ENCODE assay signal across 1 cellular context in genomic region chr9:114080773-114081440, GRCh38.
TF ChIP-seq lines count a peak whose summit lies in the region.

No MANE protein-coding gene starts in this region.

TF ChIP-seq in HepG2, 621 proteins besides CTCF, POLR2A, EP300 and RAD21 (continued from another document and continues in another):
- TF ChIP-seq, protein P1, sequence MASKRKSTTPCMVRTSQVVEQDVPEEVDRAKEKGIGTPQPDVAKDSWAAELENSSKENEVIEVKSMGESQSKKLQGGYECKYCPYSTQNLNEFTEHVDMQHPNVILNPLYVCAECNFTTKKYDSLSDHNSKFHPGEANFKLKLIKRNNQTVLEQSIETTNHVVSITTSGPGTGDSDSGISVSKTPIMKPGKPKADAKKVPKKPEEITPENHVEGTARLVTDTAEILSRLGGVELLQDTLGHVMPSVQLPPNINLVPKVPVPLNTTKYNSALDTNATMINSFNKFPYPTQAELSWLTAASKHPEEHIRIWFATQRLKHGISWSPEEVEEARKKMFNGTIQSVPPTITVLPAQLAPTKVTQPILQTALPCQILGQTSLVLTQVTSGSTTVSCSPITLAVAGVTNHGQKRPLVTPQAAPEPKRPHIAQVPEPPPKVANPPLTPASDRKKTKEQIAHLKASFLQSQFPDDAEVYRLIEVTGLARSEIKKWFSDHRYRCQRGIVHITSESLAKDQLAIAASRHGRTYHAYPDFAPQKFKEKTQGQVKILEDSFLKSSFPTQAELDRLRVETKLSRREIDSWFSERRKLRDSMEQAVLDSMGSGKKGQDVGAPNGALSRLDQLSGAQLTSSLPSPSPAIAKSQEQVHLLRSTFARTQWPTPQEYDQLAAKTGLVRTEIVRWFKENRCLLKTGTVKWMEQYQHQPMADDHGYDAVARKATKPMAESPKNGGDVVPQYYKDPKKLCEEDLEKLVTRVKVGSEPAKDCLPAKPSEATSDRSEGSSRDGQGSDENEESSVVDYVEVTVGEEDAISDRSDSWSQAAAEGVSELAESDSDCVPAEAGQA (IDR thresholded peaks at IDR 0.05; ENCODE audit: low read depth) = no peak
- TF ChIP-seq, protein P1 (CRISPR knock-in tag; IDR thresholded peaks at IDR 0.05; ENCODE audit: borderline replicate concordance) = no peak; the same call in 1 of the 2 replicates
- TF ChIP-seq, protein P2, sequence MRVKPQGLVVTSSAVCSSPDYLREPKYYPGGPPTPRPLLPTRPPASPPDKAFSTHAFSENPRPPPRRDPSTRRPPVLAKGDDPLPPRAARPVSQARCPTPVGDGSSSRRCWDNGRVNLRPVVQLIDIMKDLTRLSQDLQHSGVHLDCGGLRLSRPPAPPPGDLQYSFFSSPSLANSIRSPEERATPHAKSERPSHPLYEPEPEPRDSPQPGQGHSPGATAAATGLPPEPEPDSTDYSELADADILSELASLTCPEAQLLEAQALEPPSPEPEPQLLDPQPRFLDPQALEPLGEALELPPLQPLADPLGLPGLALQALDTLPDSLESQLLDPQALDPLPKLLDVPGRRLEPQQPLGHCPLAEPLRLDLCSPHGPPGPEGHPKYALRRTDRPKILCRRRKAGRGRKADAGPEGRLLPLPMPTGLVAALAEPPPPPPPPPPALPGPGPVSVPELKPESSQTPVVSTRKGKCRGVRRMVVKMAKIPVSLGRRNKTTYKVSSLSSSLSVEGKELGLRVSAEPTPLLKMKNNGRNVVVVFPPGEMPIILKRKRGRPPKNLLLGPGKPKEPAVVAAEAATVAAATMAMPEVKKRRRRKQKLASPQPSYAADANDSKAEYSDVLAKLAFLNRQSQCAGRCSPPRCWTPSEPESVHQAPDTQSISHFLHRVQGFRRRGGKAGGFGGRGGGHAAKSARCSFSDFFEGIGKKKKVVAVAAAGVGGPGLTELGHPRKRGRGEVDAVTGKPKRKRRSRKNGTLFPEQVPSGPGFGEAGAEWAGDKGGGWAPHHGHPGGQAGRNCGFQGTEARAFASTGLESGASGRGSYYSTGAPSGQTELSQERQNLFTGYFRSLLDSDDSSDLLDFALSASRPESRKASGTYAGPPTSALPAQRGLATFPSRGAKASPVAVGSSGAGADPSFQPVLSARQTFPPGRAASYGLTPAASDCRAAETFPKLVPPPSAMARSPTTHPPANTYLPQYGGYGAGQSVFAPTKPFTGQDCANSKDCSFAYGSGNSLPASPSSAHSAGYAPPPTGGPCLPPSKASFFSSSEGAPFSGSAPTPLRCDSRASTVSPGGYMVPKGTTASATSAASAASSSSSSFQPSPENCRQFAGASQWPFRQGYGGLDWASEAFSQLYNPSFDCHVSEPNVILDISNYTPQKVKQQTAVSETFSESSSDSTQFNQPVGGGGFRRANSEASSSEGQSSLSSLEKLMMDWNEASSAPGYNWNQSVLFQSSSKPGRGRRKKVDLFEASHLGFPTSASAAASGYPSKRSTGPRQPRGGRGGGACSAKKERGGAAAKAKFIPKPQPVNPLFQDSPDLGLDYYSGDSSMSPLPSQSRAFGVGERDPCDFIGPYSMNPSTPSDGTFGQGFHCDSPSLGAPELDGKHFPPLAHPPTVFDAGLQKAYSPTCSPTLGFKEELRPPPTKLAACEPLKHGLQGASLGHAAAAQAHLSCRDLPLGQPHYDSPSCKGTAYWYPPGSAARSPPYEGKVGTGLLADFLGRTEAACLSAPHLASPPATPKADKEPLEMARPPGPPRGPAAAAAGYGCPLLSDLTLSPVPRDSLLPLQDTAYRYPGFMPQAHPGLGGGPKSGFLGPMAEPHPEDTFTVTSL (CRISPR knock-in tag; IDR thresholded peaks at IDR 0.05; ENCODE audit: borderline replicate concordance) = peak; percentile 86
- TF ChIP-seq GPN1 (CRISPR knock-in tag; IDR thresholded peaks at IDR 0.05; ENCODE audit: borderline replicate concordance) (no peak), GABPB1 (CRISPR knock-in tag; IDR thresholded peaks at IDR 0.05) (no peak; the same call in 1 of the 2 replicates), ZNF773 (CRISPR knock-in tag; IDR thresholded peaks at IDR 0.05; ENCODE audit: borderline replicate concordance) (no peak), MYC (CRISPR knock-in tag; IDR thresholded peaks at IDR 0.05; ENCODE audit: borderline replicate concordance) (peak; percentile 65; the same call in 1 of the 2 replicates), NKX3-1 (CRISPR knock-in tag; IDR thresholded peaks at IDR 0.05) (no peak; the same call in 1 of the 2 replicates), ZNF329 (CRISPR knock-in tag; IDR thresholded peaks at IDR 0.05; ENCODE audit: low read depth) (no peak), NFATC3 (CRISPR knock-in tag; IDR thresholded peaks at IDR 0.05) (no peak), NR1H2 (CRISPR knock-in tag; IDR thresholded peaks at IDR 0.05; ENCODE audit: borderline replicate concordance, low read depth) (no peak), IRX3 (CRISPR knock-in tag; IDR thresholded peaks at IDR 0.05; ENCODE audit: borderline replicate concordance, low read depth) (no peak), ZFP82 (CRISPR knock-in tag; IDR thresholded peaks at IDR 0.05; ENCODE audit: borderline replicate concordance) (no peak), EED (CRISPR knock-in tag; IDR thresholded peaks at IDR 0.05) (no peak), ZSCAN20 (CRISPR knock-in tag; IDR thresholded peaks at IDR 0.05; ENCODE audit: borderline replicate concordance) (no peak), ZFP37 (CRISPR knock-in tag; IDR thresholded peaks at IDR 0.05; ENCODE audit: borderline replicate concordance) (no peak), ZNF747 (CRISPR knock-in tag; IDR thresholded peaks at IDR 0.05; ENCODE audit: borderline replicate concordance) (peak; percentile 63; the same call in 1 of the 2 replicates), ZNF703 (CRISPR knock-in tag; IDR thresholded peaks at IDR 0.05; ENCODE audit: borderline replicate concordance) (peak; percentile 83; the same call in 1 of the 2 replicates), ZNF567 (CRISPR knock-in tag; IDR thresholded peaks at IDR 0.05; ENCODE audit: borderline replicate concordance) (no peak), XRCC5 (optimal IDR thresholded peaks at IDR 0.05; ENCODE audit: low read length) (peak; percentile 58), ARID2 (CRISPR knock-in tag; IDR thresholded peaks at IDR 0.05; ENCODE audit: borderline replicate concordance) (no peak), NFYB (CRISPR knock-in tag; IDR thresholded peaks at IDR 0.05) (no peak), JUN (CRISPR knock-in tag; IDR thresholded peaks at IDR 0.05) (peak; percentile 35; the same call in 1 of the 2 replicates), ZNF33A (CRISPR knock-in tag; IDR thresholded peaks at IDR 0.05; ENCODE audit: borderline replicate concordance) (peak; percentile 67; the same call in 1 of the 2 replicates), ZIK1 (CRISPR knock-in tag; IDR thresholded peaks at IDR 0.05; ENCODE audit: borderline replicate concordance, low read depth) (no peak), ZNF496 (CRISPR knock-in tag; IDR thresholded peaks at IDR 0.05; ENCODE audit: insufficient replicate concordance) (no peak), KDM2A (CRISPR knock-in tag; IDR thresholded peaks at IDR 0.05; ENCODE audit: borderline replicate concordance, low read depth) (peak; percentile 46; the same call in 1 of the 2 replicates), ZFX (CRISPR knock-in tag; IDR thresholded peaks at IDR 0.05; ENCODE audit: low read depth) (peak; percentile 86), KLF16 (CRISPR knock-in tag; IDR thresholded peaks at IDR 0.05) (peak in 1 of 2 experiments; percentile 86; a peak in 2 of 4 replicates), ZNF44 (CRISPR knock-in tag; IDR thresholded peaks at IDR 0.05) (no peak), ZNF768 (CRISPR knock-in tag; IDR thresholded peaks at IDR 0.05) (peak; percentile 92), KLF11 (CRISPR knock-in tag; IDR thresholded peaks at IDR 0.05) (no peak; the same call in none of the 2 replicates), MTERF4 (CRISPR knock-in tag; IDR thresholded peaks at IDR 0.05) (no peak), ZFP90 (CRISPR knock-in tag; IDR thresholded peaks at IDR 0.05; ENCODE audit: borderline replicate concordance) (peak; percentile 18; the same call in 1 of the 2 replicates), ZNF556 (CRISPR knock-in tag; IDR thresholded peaks at IDR 0.05; ENCODE audit: borderline replicate concordance) (peak; percentile 63; the same call in 1 of the 2 replicates), WIZ (CRISPR knock-in tag; IDR thresholded peaks at IDR 0.05) (no peak), ZNF615 (CRISPR knock-in tag; IDR thresholded peaks at IDR 0.05; ENCODE audit: borderline replicate concordance) (peak; percentile 67; the same call in 1 of the 2 replicates), ZNF160 (CRISPR knock-in tag; IDR thresholded peaks at IDR 0.05) (no peak)
- TF ChIP-seq, protein P3, sequence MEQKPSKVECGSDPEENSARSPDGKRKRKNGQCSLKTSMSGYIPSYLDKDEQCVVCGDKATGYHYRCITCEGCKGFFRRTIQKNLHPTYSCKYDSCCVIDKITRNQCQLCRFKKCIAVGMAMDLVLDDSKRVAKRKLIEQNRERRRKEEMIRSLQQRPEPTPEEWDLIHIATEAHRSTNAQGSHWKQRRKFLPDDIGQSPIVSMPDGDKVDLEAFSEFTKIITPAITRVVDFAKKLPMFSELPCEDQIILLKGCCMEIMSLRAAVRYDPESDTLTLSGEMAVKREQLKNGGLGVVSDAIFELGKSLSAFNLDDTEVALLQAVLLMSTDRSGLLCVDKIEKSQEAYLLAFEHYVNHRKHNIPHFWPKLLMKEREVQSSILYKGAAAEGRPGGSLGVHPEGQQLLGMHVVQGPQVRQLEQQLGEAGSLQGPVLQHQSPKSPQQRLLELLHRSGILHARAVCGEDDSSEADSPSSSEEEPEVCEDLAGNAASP (CRISPR knock-in tag; IDR thresholded peaks at IDR 0.05; ENCODE audit: borderline replicate concordance) = peak; percentile 81
- TF ChIP-seq, protein P4, sequence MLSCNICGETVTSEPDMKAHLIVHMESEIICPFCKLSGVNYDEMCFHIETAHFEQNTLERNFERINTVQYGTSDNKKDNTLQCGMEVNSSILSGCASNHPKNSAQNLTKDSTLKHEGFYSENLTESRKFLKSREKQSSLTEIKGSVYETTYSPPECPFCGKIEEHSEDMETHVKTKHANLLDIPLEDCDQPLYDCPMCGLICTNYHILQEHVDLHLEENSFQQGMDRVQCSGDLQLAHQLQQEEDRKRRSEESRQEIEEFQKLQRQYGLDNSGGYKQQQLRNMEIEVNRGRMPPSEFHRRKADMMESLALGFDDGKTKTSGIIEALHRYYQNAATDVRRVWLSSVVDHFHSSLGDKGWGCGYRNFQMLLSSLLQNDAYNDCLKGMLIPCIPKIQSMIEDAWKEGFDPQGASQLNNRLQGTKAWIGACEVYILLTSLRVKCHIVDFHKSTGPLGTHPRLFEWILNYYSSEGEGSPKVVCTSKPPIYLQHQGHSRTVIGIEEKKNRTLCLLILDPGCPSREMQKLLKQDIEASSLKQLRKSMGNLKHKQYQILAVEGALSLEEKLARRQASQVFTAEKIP (CRISPR knock-in tag; IDR thresholded peaks at IDR 0.05; ENCODE audit: borderline replicate concordance) = no peak
- TF ChIP-seq, protein P5, sequence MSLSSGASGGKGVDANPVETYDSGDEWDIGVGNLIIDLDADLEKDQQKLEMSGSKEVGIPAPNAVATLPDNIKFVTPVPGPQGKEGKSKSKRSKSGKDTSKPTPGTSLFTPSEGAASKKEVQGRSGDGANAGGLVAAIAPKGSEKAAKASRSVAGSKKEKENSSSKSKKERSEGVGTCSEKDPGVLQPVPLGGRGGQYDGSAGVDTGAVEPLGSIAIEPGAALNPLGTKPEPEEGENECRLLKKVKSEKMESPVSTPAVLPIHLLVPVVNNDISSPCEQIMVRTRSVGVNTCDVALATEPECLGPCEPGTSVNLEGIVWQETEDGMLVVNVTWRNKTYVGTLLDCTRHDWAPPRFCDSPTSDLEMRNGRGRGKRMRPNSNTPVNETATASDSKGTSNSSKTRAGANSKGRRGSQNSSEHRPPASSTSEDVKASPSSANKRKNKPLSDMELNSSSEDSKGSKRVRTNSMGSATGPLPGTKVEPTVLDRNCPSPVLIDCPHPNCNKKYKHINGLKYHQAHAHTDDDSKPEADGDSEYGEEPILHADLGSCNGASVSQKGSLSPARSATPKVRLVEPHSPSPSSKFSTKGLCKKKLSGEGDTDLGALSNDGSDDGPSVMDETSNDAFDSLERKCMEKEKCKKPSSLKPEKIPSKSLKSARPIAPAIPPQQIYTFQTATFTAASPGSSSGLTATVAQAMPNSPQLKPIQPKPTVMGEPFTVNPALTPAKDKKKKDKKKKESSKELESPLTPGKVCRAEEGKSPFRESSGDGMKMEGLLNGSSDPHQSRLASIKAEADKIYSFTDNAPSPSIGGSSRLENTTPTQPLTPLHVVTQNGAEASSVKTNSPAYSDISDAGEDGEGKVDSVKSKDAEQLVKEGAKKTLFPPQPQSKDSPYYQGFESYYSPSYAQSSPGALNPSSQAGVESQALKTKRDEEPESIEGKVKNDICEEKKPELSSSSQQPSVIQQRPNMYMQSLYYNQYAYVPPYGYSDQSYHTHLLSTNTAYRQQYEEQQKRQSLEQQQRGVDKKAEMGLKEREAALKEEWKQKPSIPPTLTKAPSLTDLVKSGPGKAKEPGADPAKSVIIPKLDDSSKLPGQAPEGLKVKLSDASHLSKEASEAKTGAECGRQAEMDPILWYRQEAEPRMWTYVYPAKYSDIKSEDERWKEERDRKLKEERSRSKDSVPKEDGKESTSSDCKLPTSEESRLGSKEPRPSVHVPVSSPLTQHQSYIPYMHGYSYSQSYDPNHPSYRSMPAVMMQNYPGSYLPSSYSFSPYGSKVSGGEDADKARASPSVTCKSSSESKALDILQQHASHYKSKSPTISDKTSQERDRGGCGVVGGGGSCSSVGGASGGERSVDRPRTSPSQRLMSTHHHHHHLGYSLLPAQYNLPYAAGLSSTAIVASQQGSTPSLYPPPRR (CRISPR knock-in tag; IDR thresholded peaks at IDR 0.05; ENCODE audit: borderline replicate concordance) = peak; percentile 84
- TF ChIP-seq, protein P6, sequence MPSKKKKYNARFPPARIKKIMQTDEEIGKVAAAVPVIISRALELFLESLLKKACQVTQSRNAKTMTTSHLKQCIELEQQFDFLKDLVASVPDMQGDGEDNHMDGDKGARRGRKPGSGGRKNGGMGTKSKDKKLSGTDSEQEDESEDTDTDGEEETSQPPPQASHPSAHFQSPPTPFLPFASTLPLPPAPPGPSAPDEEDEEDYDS (CRISPR knock-in tag; IDR thresholded peaks at IDR 0.05) = peak; percentile 64; the same call in 1 of the 2 replicates
